In the genomic region with DNA sequence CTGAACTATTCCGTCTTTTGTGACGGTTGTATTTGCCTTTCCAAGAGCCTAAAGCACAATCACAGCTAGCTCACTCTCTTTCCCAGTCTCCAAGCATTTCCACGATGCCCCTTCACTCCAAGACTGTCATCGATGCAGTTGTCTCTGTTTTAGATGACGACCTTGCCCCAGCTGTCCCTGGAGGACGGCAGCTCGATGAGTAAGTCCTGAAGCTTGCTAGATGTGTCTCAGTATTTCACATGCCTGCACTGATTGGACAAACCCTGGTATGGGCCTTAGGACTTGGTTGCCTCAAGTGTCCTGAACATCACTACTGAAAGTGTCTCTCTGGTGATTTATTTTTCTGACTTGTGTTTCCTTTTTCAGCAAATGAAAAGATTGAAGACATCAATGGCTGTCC, we compare ENCODE assay signal across 31 cellular contexts.
"Had no signal": no experiment of that assay in that cellular context is flagged by ENCODE, and none has a peak within 500 bp of the region (broad histone marks: within the 10 kb centered on the region; RNA-seq: fewer than 3 reads in every experiment).

No MANE protein-coding gene starts in this region.

- ATAC-seq: activated CD8-positive, alpha-beta memory T cell treated with anti-CD3 and anti-CD28 coated beads, Interleukin-2, amount 10 ng/mL, durations not matched to agents 7 days and 5 days; activated CD8-positive, alpha-beta T cell treated with anti-CD3 and anti-CD28 coated beads for 36 hours; foreskin keratinocyte; heart left ventricle; left lung; sciatic nerve; stimulated activated memory B cell treated with anti-CD40 and anti-IgM and Interleukin-4, amounts not matched to agents 10 μg/mL and 1 μg/mL and 100 μg/mL, for 72 hours; WTC11 had no signal

- H3K27me3 Mint-ChIP-seq: progenitor cell of endocrine pancreas; stimulated activated memory B cell treated with anti-CD40 and anti-IgM and Interleukin-4, amounts not matched to agents 10 μg/mL and 1 μg/mL and 100 μg/mL, for 72 hours had no signal

- H3K27ac ChIP-seq: cardiac muscle cell, colonic mucosa, foreskin keratinocyte, heart left ventricle, left lung, neutrophil, ovary, stomach, thyroid gland, upper lobe of left lung had no signal

- H3K9me3 ChIP-seq: colonic mucosa, heart left ventricle, left lung, neutrophil, ovary, stomach, thyroid gland, upper lobe of left lung had no signal

- FAIRE-seq: endometrium, small intestine had no signal

- H3K27me3 ChIP-seq: colonic mucosa, heart left ventricle, left lung, ovary, stomach, thyroid gland, upper lobe of left lung had no signal

- H3K36me3 Mint-ChIP-seq: activated CD8-positive, alpha-beta memory T cell treated with anti-CD3 and anti-CD28 coated beads, Interleukin-2, amount 10 ng/mL, durations not matched to agents 7 days and 5 days; activated naive CD4-positive, alpha-beta T cell treated with anti-CD3 and anti-CD28 coated beads, Interleukin-2, amount 50 U/mL, for 72 hours; stimulated activated memory B cell treated with anti-CD40 and anti-IgM and Interleukin-4, amounts not matched to agents 10 μg/mL and 1 μg/mL and 100 μg/mL, for 72 hours had no signal

- H3K4me3 Mint-ChIP-seq: activated CD8-positive, alpha-beta memory T cell treated with anti-CD3 and anti-CD28 coated beads, Interleukin-2, amount 10 ng/mL, durations not matched to agents 7 days and 5 days; activated CD8-positive, alpha-beta T cell treated with anti-CD3 and anti-CD28 coated beads for 36 hours; activated T-cell treated with anti-CD3 and anti-CD28 coated beads, Interleukin-2, amount 50 U/mL, for 72 hours; nephron progenitor cell; stimulated activated memory B cell treated with anti-CD40 and anti-IgM and Interleukin-4, amounts not matched to agents 10 μg/mL and 1 μg/mL and 100 μg/mL, for 72 hours; WTC11 had no signal

- DNase-seq: activated CD4-positive, alpha-beta T cell treated with anti-CD3 and anti-CD28 coated beads for 1 hour; activated CD4-positive, alpha-beta T cell treated with anti-CD3 and anti-CD28 coated beads, Interleukin-2, amount 50 U/mL, for 1 hour; activated CD8-positive, alpha-beta memory T cell treated with anti-CD3 and anti-CD28 coated beads, Interleukin-2, amount 10 ng/mL, durations not matched to agents 7 days and 5 days; activated CD8-positive, alpha-beta T cell treated with anti-CD3 and anti-CD28 coated beads for 36 hours; activated naive CD4-positive, alpha-beta T cell; activated T-cell treated with anti-CD3 and anti-CD28 coated beads, Interleukin-2, amount 50 U/mL, for 72 hours; cerebellar nuclear complex; colonic mucosa; effector CD8-positive, alpha-beta T cell; foreskin keratinocyte; heart left ventricle; left lung; mesendoderm; nephron progenitor cell; ovary; retina; small intestine; stimulated activated CD4-positive, alpha-beta T cell treated with anti-CD3 and anti-CD28 coated beads, Interleukin-4, amount 100 ng/mL, for 4 hours; stimulated activated CD8-positive, alpha-beta memory T cell treated with anti-CD3 and anti-CD28 coated beads, Interleukin-4, amount 100 ng/mL, for 48 hours; stomach; thyroid gland; upper lobe of left lung had no signal

- H3K4me3 ChIP-seq: cardiac muscle cell, colonic mucosa, heart left ventricle, left lung, lung, ovary, stomach, thyroid gland, upper lobe of left lung had no signal

- H3K36me3 ChIP-seq: cardiac muscle cell, colonic mucosa, left lung, neutrophil, ovary, stomach, thyroid gland, upper lobe of left lung had no signal

- H3K4me1 Mint-ChIP-seq: stimulated activated memory B cell treated with anti-CD40 and anti-IgM and Interleukin-4, amounts not matched to agents 10 μg/mL and 1 μg/mL and 100 μg/mL, for 72 hours had no signal

- H3K9me3 Mint-ChIP-seq: activated CD8-positive, alpha-beta T cell treated with anti-CD3 and anti-CD28 coated beads for 36 hours; activated naive CD4-positive, alpha-beta T cell treated with anti-CD3 and anti-CD28 coated beads, Interleukin-2, amount 50 U/mL, for 72 hours; activated T-cell treated with anti-CD3 and anti-CD28 coated beads, Interleukin-2, amount 50 U/mL, for 72 hours; nephron progenitor cell; stimulated activated memory B cell treated with anti-CD40 and anti-IgM and Interleukin-4, amounts not matched to agents 10 μg/mL and 1 μg/mL and 100 μg/mL, for 72 hours; WTC11 had no signal

- H3K4me1 ChIP-seq: colonic mucosa, foreskin keratinocyte, left lung, upper lobe of left lung had no signal

- H3K27ac Mint-ChIP-seq: activated CD8-positive, alpha-beta memory T cell treated with anti-CD3 and anti-CD28 coated beads, Interleukin-2, amount 10 ng/mL, durations not matched to agents 7 days and 5 days; activated CD8-positive, alpha-beta T cell treated with anti-CD3 and anti-CD28 coated beads for 36 hours; activated naive CD4-positive, alpha-beta T cell treated with anti-CD3 and anti-CD28 coated beads, Interleukin-2, amount 50 U/mL, for 72 hours; activated T-cell treated with anti-CD3 and anti-CD28 coated beads, Interleukin-2, amount 50 U/mL, for 72 hours; nephron progenitor cell; progenitor cell of endocrine pancreas; stimulated activated memory B cell treated with anti-CD40 and anti-IgM and Interleukin-4, amounts not matched to agents 10 μg/mL and 1 μg/mL and 100 μg/mL, for 72 hours; WTC11 had no signal
